In genomic region chr19:46610851-46611770, GRCh38 we compare ENCODE assay signal across 1 cellular context.
TF ChIP-seq lines count a peak whose summit lies in the region.

No MANE protein-coding gene starts in this region.

TF ChIP-seq in HepG2, 621 proteins besides CTCF, POLR2A, EP300 and RAD21:
- TF ChIP-seq AGO2 (optimal IDR thresholded peaks at IDR 0.05; ENCODE audit: low read depth, low read length): peak; percentile 68
- TF ChIP-seq CCDC6 (CRISPR knock-in tag; IDR thresholded peaks at IDR 0.05): no peak
- TF ChIP-seq WIZ (CRISPR knock-in tag; IDR thresholded peaks at IDR 0.05): no peak
- TF ChIP-seq ZNF598 (CRISPR knock-in tag; IDR thresholded peaks at IDR 0.05; ENCODE audit: borderline replicate concordance): no peak
- no peak for TF ChIP-seq ZNF235 (CRISPR knock-in tag; IDR thresholded peaks at IDR 0.05; ENCODE audit: borderline replicate concordance)
- no peak for TF ChIP-seq ZNF552 (CRISPR knock-in tag; IDR thresholded peaks at IDR 0.05; ENCODE audit: borderline replicate concordance)
- TF ChIP-seq, protein P1, sequence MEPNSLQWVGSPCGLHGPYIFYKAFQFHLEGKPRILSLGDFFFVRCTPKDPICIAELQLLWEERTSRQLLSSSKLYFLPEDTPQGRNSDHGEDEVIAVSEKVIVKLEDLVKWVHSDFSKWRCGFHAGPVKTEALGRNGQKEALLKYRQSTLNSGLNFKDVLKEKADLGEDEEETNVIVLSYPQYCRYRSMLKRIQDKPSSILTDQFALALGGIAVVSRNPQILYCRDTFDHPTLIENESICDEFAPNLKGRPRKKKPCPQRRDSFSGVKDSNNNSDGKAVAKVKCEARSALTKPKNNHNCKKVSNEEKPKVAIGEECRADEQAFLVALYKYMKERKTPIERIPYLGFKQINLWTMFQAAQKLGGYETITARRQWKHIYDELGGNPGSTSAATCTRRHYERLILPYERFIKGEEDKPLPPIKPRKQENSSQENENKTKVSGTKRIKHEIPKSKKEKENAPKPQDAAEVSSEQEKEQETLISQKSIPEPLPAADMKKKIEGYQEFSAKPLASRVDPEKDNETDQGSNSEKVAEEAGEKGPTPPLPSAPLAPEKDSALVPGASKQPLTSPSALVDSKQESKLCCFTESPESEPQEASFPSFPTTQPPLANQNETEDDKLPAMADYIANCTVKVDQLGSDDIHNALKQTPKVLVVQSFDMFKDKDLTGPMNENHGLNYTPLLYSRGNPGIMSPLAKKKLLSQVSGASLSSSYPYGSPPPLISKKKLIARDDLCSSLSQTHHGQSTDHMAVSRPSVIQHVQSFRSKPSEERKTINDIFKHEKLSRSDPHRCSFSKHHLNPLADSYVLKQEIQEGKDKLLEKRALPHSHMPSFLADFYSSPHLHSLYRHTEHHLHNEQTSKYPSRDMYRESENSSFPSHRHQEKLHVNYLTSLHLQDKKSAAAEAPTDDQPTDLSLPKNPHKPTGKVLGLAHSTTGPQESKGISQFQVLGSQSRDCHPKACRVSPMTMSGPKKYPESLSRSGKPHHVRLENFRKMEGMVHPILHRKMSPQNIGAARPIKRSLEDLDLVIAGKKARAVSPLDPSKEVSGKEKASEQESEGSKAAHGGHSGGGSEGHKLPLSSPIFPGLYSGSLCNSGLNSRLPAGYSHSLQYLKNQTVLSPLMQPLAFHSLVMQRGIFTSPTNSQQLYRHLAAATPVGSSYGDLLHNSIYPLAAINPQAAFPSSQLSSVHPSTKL (CRISPR knock-in tag; IDR thresholded peaks at IDR 0.05): no peak
- no peak for TF ChIP-seq ZNF879 (CRISPR knock-in tag; IDR thresholded peaks at IDR 0.05)
- peak; percentile 75; the same call in 1 of the 2 replicates for TF ChIP-seq PAF1 (CRISPR knock-in tag; IDR thresholded peaks at IDR 0.05)
- TF ChIP-seq, protein P2, sequence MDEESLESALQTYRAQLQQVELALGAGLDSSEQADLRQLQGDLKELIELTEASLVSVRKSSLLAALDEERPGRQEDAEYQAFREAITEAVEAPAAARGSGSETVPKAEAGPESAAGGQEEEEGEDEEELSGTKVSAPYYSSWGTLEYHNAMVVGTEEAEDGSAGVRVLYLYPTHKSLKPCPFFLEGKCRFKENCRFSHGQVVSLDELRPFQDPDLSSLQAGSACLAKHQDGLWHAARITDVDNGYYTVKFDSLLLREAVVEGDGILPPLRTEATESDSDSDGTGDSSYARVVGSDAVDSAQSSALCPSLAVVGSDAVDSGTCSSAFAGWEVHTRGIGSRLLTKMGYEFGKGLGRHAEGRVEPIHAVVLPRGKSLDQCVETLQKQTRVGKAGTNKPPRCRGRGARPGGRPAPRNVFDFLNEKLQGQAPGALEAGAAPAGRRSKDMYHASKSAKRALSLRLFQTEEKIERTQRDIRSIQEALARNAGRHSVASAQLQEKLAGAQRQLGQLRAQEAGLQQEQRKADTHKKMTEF (CRISPR knock-in tag; IDR thresholded peaks at IDR 0.05): 0 out of 2 replicates have a peak, but pooled peaks have one; percentile 18
- TF ChIP-seq RARG (CRISPR knock-in tag; IDR thresholded peaks at IDR 0.05; ENCODE audit: low read depth): no peak
- no peak for TF ChIP-seq HOXD1 (CRISPR knock-in tag; IDR thresholded peaks at IDR 0.05)
- TF ChIP-seq ZNF720 (CRISPR knock-in tag; IDR thresholded peaks at IDR 0.05): no peak
- TF ChIP-seq ZNF383 (CRISPR knock-in tag; IDR thresholded peaks at IDR 0.05; ENCODE audit: borderline replicate concordance): no peak
- TF ChIP-seq REPIN1 (CRISPR knock-in tag; IDR thresholded peaks at IDR 0.05; ENCODE audit: borderline replicate concordance, low read depth): no peak
- no peak for TF ChIP-seq EHMT2 (IDR thresholded peaks at IDR 0.05; ENCODE audit: borderline replicate concordance, low read depth, low read length)
- TF ChIP-seq SATB2 (CRISPR knock-in tag; IDR thresholded peaks at IDR 0.05): no peak
- no peak for TF ChIP-seq THYN1 (CRISPR knock-in tag; IDR thresholded peaks at IDR 0.05; ENCODE audit: borderline replicate concordance, low read depth)
- no peak for TF ChIP-seq MTF2 (CRISPR knock-in tag; IDR thresholded peaks at IDR 0.05; ENCODE audit: borderline replicate concordance)
- TF ChIP-seq POLR2AphosphoS5 (IDR thresholded peaks at IDR 0.05; ENCODE audit: low read depth, low read length): peak; percentile 46; the same call in 1 of the 2 replicates
- TF ChIP-seq ZNF121 (CRISPR knock-in tag; IDR thresholded peaks at IDR 0.05): peak; percentile 74
- no peak for TF ChIP-seq ZNF773 (CRISPR knock-in tag; IDR thresholded peaks at IDR 0.05; ENCODE audit: borderline replicate concordance)
- TF ChIP-seq POLR2G (IDR thresholded peaks at IDR 0.05; ENCODE audit: low read depth, low read length): peak; percentile 61; the same call in 1 of the 2 replicates
- TF ChIP-seq ZNF562 (CRISPR knock-in tag; IDR thresholded peaks at IDR 0.05; ENCODE audit: borderline replicate concordance): no peak
- no peak for TF ChIP-seq NR2F2 (IDR thresholded peaks at IDR 0.05; ENCODE audit: borderline replicate concordance, low read depth)
- TF ChIP-seq SALL1 (CRISPR knock-in tag; IDR thresholded peaks at IDR 0.05): peak; percentile 9; the same call in 1 of the 2 replicates
- TF ChIP-seq ZNF746 (CRISPR knock-in tag; IDR thresholded peaks at IDR 0.05): no peak
- no peak for TF ChIP-seq ZNF446 (CRISPR knock-in tag; IDR thresholded peaks at IDR 0.05)
- peak; percentile 95 for TF ChIP-seq RBM22 (optimal IDR thresholded peaks at IDR 0.05; ENCODE audit: low read length)
- TF ChIP-seq POLR2AphosphoS2 (IDR thresholded peaks at IDR 0.05; ENCODE audit: low read depth, low read length): peak; percentile 31; the same call in 1 of the 2 replicates
- no peak for TF ChIP-seq SIN3A (IDR thresholded peaks at IDR 0.05; ENCODE audit: borderline replicate concordance, low read depth, low read length)
- TF ChIP-seq ERF (CRISPR knock-in tag; IDR thresholded peaks at IDR 0.05): no peak
- no peak for TF ChIP-seq TBX2 (CRISPR knock-in tag; IDR thresholded peaks at IDR 0.05; ENCODE audit: borderline replicate concordance)
- TF ChIP-seq ZNF317 (CRISPR knock-in tag; IDR thresholded peaks at IDR 0.05): no peak
- TF ChIP-seq U2AF2 (IDR thresholded peaks at IDR 0.05; ENCODE audit: low read depth, low read length): no peak
- TF ChIP-seq, protein P3, sequence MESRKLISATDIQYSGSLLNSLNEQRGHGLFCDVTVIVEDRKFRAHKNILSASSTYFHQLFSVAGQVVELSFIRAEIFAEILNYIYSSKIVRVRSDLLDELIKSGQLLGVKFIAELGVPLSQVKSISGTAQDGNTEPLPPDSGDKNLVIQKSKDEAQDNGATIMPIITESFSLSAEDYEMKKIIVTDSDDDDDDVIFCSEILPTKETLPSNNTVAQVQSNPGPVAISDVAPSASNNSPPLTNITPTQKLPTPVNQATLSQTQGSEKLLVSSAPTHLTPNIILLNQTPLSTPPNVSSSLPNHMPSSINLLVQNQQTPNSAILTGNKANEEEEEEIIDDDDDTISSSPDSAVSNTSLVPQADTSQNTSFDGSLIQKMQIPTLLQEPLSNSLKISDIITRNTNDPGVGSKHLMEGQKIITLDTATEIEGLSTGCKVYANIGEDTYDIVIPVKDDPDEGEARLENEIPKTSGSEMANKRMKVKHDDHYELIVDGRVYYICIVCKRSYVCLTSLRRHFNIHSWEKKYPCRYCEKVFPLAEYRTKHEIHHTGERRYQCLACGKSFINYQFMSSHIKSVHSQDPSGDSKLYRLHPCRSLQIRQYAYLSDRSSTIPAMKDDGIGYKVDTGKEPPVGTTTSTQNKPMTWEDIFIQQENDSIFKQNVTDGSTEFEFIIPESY (CRISPR knock-in tag; IDR thresholded peaks at IDR 0.05): no peak
- no peak for TF ChIP-seq MAF1 (CRISPR knock-in tag; IDR thresholded peaks at IDR 0.05; ENCODE audit: borderline replicate concordance)
- no peak for TF ChIP-seq PHB2 (IDR thresholded peaks at IDR 0.05; ENCODE audit: partially characterized antibody)
- no peak for TF ChIP-seq KMT2B (CRISPR knock-in tag; IDR thresholded peaks at IDR 0.05)
- TF ChIP-seq JUND (CRISPR knock-in tag; IDR thresholded peaks at IDR 0.05): no peak
- TF ChIP-seq ZNF841 (CRISPR knock-in tag; IDR thresholded peaks at IDR 0.05; ENCODE audit: borderline replicate concordance): no peak
- TF ChIP-seq MEF2D (CRISPR knock-in tag; IDR thresholded peaks at IDR 0.05): no peak
- no peak for TF ChIP-seq NONO (IDR thresholded peaks at IDR 0.05)
- TF ChIP-seq NONO (CRISPR knock-in tag; conservative IDR thresholded peaks at IDR 0.05): 0 out of 2 replicates have a peak, but pooled peaks have one; percentile 24
